In genomic region chr4:129179276-129179675, GRCh38 we compare ENCODE assay signal across 28 cellular contexts.
DNase-seq lines count a peak whose midpoint lies in the region; TF ChIP-seq lines count a peak whose summit lies in the region.
"Had no signal": no experiment of that assay in that cellular context is flagged by ENCODE, and none has a peak within 500 bp of the region (broad histone marks: within the 10 kb centered on the region; RNA-seq: fewer than 3 reads in every experiment).

No MANE protein-coding gene starts in this region.

- peak overlapping the region; percentile 12 for H3K27ac Mint-ChIP-seq in MCF 10A (ENCODE audit: low read depth, unreplicated experiment)
- no peak overlapping the region for H3K27ac Mint-ChIP-seq in activated T-helper 2 cell treated with anti-CD3 and anti-CD28 coated beads, Interferon-gamma antibody, Interleukin-2, Interleukin-4, amounts not matched to agents 10 μg/mL and 5 μg/mL and 100 μg/mL, durations not matched to agents 14 hours and 24 hours and 36 hours
- H3K27ac Mint-ChIP-seq: B cell; CD8-positive, alpha-beta T cell; HFFc6 had no signal

- TF ChIP-seq CTCF in MCF 10A (IDR thresholded peaks at IDR 0.05; ENCODE audit: unreplicated experiment) (no peak), breast epithelium (IDR thresholded peaks at IDR 0.05) (no peak), epithelial cell of esophagus (IDR thresholded peaks at IDR 0.05; ENCODE audit: insufficient read depth, low read depth, low read length, missing control alignments) (no peak)

- no peaks in the 10 kb centered on the region for H3K9me3 Mint-ChIP-seq in MCF 10A (ENCODE audit: unreplicated experiment)
- no peaks in the 10 kb centered on the region for H3K9me3 Mint-ChIP-seq in activated T-helper 2 cell treated with anti-CD3 and anti-CD28 coated beads, Interferon-gamma antibody, Interleukin-2, Interleukin-4, amounts not matched to agents 10 μg/mL and 5 μg/mL and 100 μg/mL, durations not matched to agents 14 hours and 24 hours and 36 hours
- H3K9me3 Mint-ChIP-seq: CD8-positive, alpha-beta T cell; HFFc6 had no signal

- POLR2A ChIA-PET in MCF 10A (lab: Yijun Ruan, JAX): interaction anchor here (0.6 to 0.9 kb wide), 3 partner anchors 20 to 164 kb away, joined by 3 to 4 read pairs (median 3); no protein-coding TSS in a partner anchor

- no peaks in the 10 kb centered on the region for H3K36me3 Mint-ChIP-seq in MCF 10A (ENCODE audit: insufficient read depth, unreplicated experiment)
- no peaks in the 10 kb centered on the region for H3K36me3 Mint-ChIP-seq in activated T-helper 2 cell treated with anti-CD3 and anti-CD28 coated beads, Interferon-gamma antibody, Interleukin-2, Interleukin-4, amounts not matched to agents 10 μg/mL and 5 μg/mL and 100 μg/mL, durations not matched to agents 14 hours and 24 hours and 36 hours (ENCODE audit: low read depth)
- H3K36me3 Mint-ChIP-seq: CD8-positive, alpha-beta T cell had no signal

- H3K4me1 Mint-ChIP-seq in MCF 10A (ENCODE audit: insufficient read depth, unreplicated experiment): no peaks in the 10 kb centered on the region
- H3K4me1 Mint-ChIP-seq in activated T-helper 2 cell treated with anti-CD3 and anti-CD28 coated beads, Interferon-gamma antibody, Interleukin-2, Interleukin-4, amounts not matched to agents 10 μg/mL and 5 μg/mL and 100 μg/mL, durations not matched to agents 14 hours and 24 hours and 36 hours (ENCODE audit: low read depth): no peaks in the 10 kb centered on the region
- H3K4me1 Mint-ChIP-seq: B cell had no signal

- no peaks in the 10 kb centered on the region for H3K4me1 ChIP-seq in breast epithelium
- H3K4me1 ChIP-seq: Caco-2 had no signal

- H3K27me3 Mint-ChIP-seq in MCF 10A (ENCODE audit: insufficient read depth, unreplicated experiment): no peaks in the 10 kb centered on the region
- peaks cover 10% of the 10 kb centered on the region for H3K27me3 Mint-ChIP-seq in activated T-helper 2 cell treated with anti-CD3 and anti-CD28 coated beads, Interferon-gamma antibody, Interleukin-2, Interleukin-4, amounts not matched to agents 10 μg/mL and 5 μg/mL and 100 μg/mL, durations not matched to agents 14 hours and 24 hours and 36 hours (ENCODE audit: low read depth)

- no peak overlapping the region for H3K27ac ChIP-seq in breast epithelium
- H3K27ac ChIP-seq: 22Rv1, C4-2B, GM23248 had no signal

- no peaks in the 10 kb centered on the region for H3K9me3 ChIP-seq in breast epithelium
- H3K9me3 ChIP-seq: Caco-2, SK-N-SH had no signal

- peak in 2 of 3 experiments; percentile 9 to 69 for DNase-seq in NCI-H1417 (lab: John Stamatoyannopoulos, UW)
- DNase-seq in NCI-H1417 treated with DMSO at 0.1 percent for 48 hours (lab: John Stamatoyannopoulos, UW): no peak
- peak; percentile 19 for DNase-seq in MCF 10A (ENCODE audit: unreplicated experiment)
- DNase-seq in breast epithelium (ENCODE audit: low spot score in 2 of 2): no peak
- DNase-seq in epithelial cell of esophagus (ENCODE audit: low read depth): peak; percentile 45
- DNase-seq in retina: peak; percentile 14
- DNase-seq in posterior vena cava (ENCODE audit: low spot score): no peak
- DNase-seq in activated T-helper 2 cell treated with anti-CD3 and anti-CD28 coated beads, Interferon-gamma antibody, Interleukin-2, Interleukin-4, amounts not matched to agents 10 μg/mL and 5 μg/mL and 100 μg/mL, durations not matched to agents 14 hours and 24 hours and 36 hours (ENCODE audit: low spot score): no peak
- DNase-seq: Caco-2; CD8-positive, alpha-beta T cell; GDM1; GM23248; H7; HFFc6; IMR-90; KG1; NCI-H1092; NCI-H1436 treated with DMSO at 0.1 percent for 48 hours; NCI-H2029; NCI-H226; NCI-H510A; SIG-M5; SK-N-SH; SW 1271 had no signal

- H3K27me3 ChIP-seq in breast epithelium: no peaks in the 10 kb centered on the region

- H3K36me3 ChIP-seq in breast epithelium: no peaks in the 10 kb centered on the region

- no peak for TF ChIP-seq POLR2A in breast epithelium (IDR thresholded peaks at IDR 0.05)

- no TSS peak for BruUV-seq in MCF 10A (replicated peaks; lab: Mats Ljungman, UMichigan)

- H3K4me3 ChIP-seq in breast epithelium (no peak overlapping the region), epithelial cell of esophagus (ENCODE audit: low read length) (no peak overlapping the region)
- H3K4me3 ChIP-seq: GM12878, GM23248 had no signal

- CTCF ChIA-PET in MCF 10A (lab: Yijun Ruan, JAX): interaction anchor here (0.7 to 1.3 kb wide), 3 partner anchors 71 to 979 kb away, joined by 4 to 5 read pairs (median 5); no protein-coding TSS in a partner anchor

- H3K4me3 Mint-ChIP-seq in MCF 10A (ENCODE audit: unreplicated experiment): no peak overlapping the region
- no peak overlapping the region for H3K4me3 Mint-ChIP-seq in activated T-helper 2 cell treated with anti-CD3 and anti-CD28 coated beads, Interferon-gamma antibody, Interleukin-2, Interleukin-4, amounts not matched to agents 10 μg/mL and 5 μg/mL and 100 μg/mL, durations not matched to agents 14 hours and 24 hours and 36 hours (ENCODE audit: low read depth)
- H3K4me3 Mint-ChIP-seq: B cell; CD8-positive, alpha-beta T cell; HFFc6 had no signal

- intact Hi-C loops in MCF 10A (cut with micrococcal nuclease): no loop called here
- intact Hi-C loops in breast epithelium (cut with DNase I; ENCODE audit: low total_unique reads): no loop called here
- intact Hi-C loops in posterior vena cava (cut with DNase I): no loop called here
- intact Hi-C loops in activated T-helper 2 cell treated with anti-CD3 and anti-CD28 coated beads, Interferon-gamma antibody, Interleukin-2, Interleukin-4, amounts not matched to agents 10 μg/mL and 5 μg/mL and 100 μg/mL, durations not matched to agents 14 hours and 24 hours and 36 hours (cut with micrococcal nuclease): no loop called here

Comparison
In these comparisons a context has a peak if more than half of its experiments do, and no peak if none do; other contexts are left out.
1. DNase-seq: peak in NCI-H1417 (2 of 3), MCF 10A (single experiment), epithelial cell of esophagus (single experiment) and retina (single experiment); none in NCI-H1417 treated with DMSO at 0.1 percent for 48 hours (single experiment), breast epithelium (0 of 2), posterior vena cava (single experiment) and activated T-helper 2 cell treated with anti-CD3 and anti-CD28 coated beads, Interferon-gamma antibody, Interleukin-2, Interleukin-4, amounts not matched to agents 10 μg/mL and 5 μg/mL and 100 μg/mL, durations not matched to agents 14 hours and 24 hours and 36 hours (single experiment).